Comparison of ENCODE assay signal across 20 cellular contexts in genomic region chr14:60240139-60240856, GRCh38. TPM values are rescaled to one million over a fixed set of nuclear protein-coding genes. Genes with fewer than 3 reads are reported as not detected.
DNase-seq lines count a peak whose midpoint lies in the region; ATAC-seq, FAIRE-seq and TF ChIP-seq lines count a peak whose summit lies in the region.
"Had no signal": no experiment of that assay in that cellular context is flagged by ENCODE, and none has a peak within 500 bp of the region (broad histone marks: within the 10 kb centered on the region; RNA-seq: fewer than 3 reads in every experiment).

No MANE protein-coding gene starts in this region.

- DNase-seq in Right ventricle myocardium inferior (ENCODE audit: missing footprints) (no peak), cardiac septum (ENCODE audit: low spot score) (no peak), K562 (ENCODE audit: extremely low read depth in 1 of 4, low spot score in 3 of 4) (no peak), left lobe of liver (ENCODE audit: low spot score) (no peak), WERI-Rb-1 (no peak)
- DNase-seq: AML-193; Caco-2; CD4-positive, alpha-beta T cell; GOT3; IMR-90; KBM-7 had no signal

- H3K4me1 ChIP-seq in K562 (replicated peaks in 1 of 2; ENCODE audit: control insufficient read depth in 2 of 2, insufficient read depth in 2 of 2, low read length in 2 of 2) = peaks cover 0 to 2% of the 10 kb centered on the region in 2 experiments; a peak in 3 of 5 replicates
- H3K4me1 ChIP-seq: A549 had no signal

- no peaks in the 10 kb centered on the region for H3K9me1 ChIP-seq in K562 (ENCODE audit: control insufficient read depth, insufficient read depth, low read length)

- TF ChIP-seq RAD21 in K562 (CRISPR knock-in tag; conservative IDR thresholded peaks at IDR 0.05 in 1 of 2, IDR thresholded peaks at IDR 0.05 in 1 of 2) = no peak

- H3K27ac ChIP-seq in K562 (ENCODE audit: extremely low read depth, low read depth, low read length) (no peak overlapping the region), WERI-Rb-1 (no peak overlapping the region)
- H3K27ac ChIP-seq: 22Rv1, A549, C4-2B had no signal

- no peak for TF ChIP-seq CTCF in K562 (IDR thresholded peaks at IDR 0.05 in 2 of 3, conservative IDR thresholded peaks at IDR 0.05 in 1 of 3; ENCODE audit: insufficient read depth in 2 of 3, low read depth in 1 of 3, low read length in 3 of 3)
- TF ChIP-seq CTCF in WERI-Rb-1 (IDR thresholded peaks at IDR 0.05; ENCODE audit: low read depth, low read length) = no peak

- H3K27me3 ChIP-seq in K562 (ENCODE audit: control insufficient read depth in 2 of 2, insufficient read depth in 2 of 2, low read length in 2 of 2) = no peaks in the 10 kb centered on the region
- H3K27me3 ChIP-seq in WERI-Rb-1 (ENCODE audit: insufficient read depth, low read depth, severe bottlenecking) = no peaks in the 10 kb centered on the region

- no peaks in the 10 kb centered on the region for H3K36me3 ChIP-seq in K562 (ENCODE audit: control insufficient read depth, insufficient read depth, low read length)
- no peaks in the 10 kb centered on the region for H3K36me3 ChIP-seq in WERI-Rb-1
- H3K36me3 ChIP-seq: HAP-1 had no signal

- H3K4me2 ChIP-seq in K562 (ENCODE audit: insufficient read depth, low read length) = no peak overlapping the region
- H3K4me2 ChIP-seq: A549 had no signal

- no TSS peak for BruUV-seq in K562 (replicated peaks; lab: Mats Ljungman, UMichigan)

- intact Hi-C loops in Right ventricle myocardium inferior (cut with DNase I) = no loop called here
- intact Hi-C loops in cardiac septum (cut with DNase I) = no loop called here
- intact Hi-C loops in K562 (cut with micrococcal nuclease) = no loop called here

- no peak for TF ChIP-seq POLR2A in K562 (conservative IDR thresholded peaks at IDR 0.05)

- ATAC-seq in Right ventricle myocardium inferior (peak; percentile 76), K562 (no peak), left lobe of liver (peak; percentile 32), GM18868 (IDR thresholded peaks at IDR 0.05; ENCODE audit: unreplicated experiment) (no peak), HG02678 (IDR thresholded peaks at IDR 0.05; ENCODE audit: unreplicated experiment) (no peak)
- ATAC-seq: A549 had no signal

- H3K9ac ChIP-seq in K562 (ENCODE audit: insufficient read depth in 1 of 2, low read depth in 2 of 2, low read length in 2 of 2) = no peak overlapping the region

- in situ Hi-C loops in K562 (cut with MboI) = no loop called here

- H3K79me2 ChIP-seq in K562 (ENCODE audit: control insufficient read depth, insufficient read depth, low read length) = no peaks in the 10 kb centered on the region

- H3K4me3 ChIP-seq in K562 (no peak overlapping the region), WERI-Rb-1 (ENCODE audit: low read depth, low read length) (no peak overlapping the region)
- H3K4me3 ChIP-seq: A549, HAP-1 had no signal

- CTCF ChIA-PET in K562 (lab: Yijun Ruan, JAX; ENCODE audit: low intra/inter-chr PET ratio) = no interaction called here

- FAIRE-seq in K562 (lab: Jason Lieb, UNC) = no peak
- FAIRE-seq: A549, D721Med, G401.6, GM12891 had no signal

- no peaks in the 10 kb centered on the region for H4K20me1 ChIP-seq in K562 (replicated peaks; ENCODE audit: control insufficient read depth, insufficient read depth, low read length)

- H3K9me3 ChIP-seq in K562 (replicated peaks; ENCODE audit: control insufficient read depth, insufficient read depth, low read depth, low read length) (no peaks in the 10 kb centered on the region), WERI-Rb-1 (ENCODE audit: severe bottlenecking) (no peaks in the 10 kb centered on the region)
- H3K9me3 ChIP-seq: A549, Caco-2, HAP-1 had no signal

- WGBS in K562 (ENCODE audit: insufficient coverage, low coverage, missing lambda C conversion rate) = 51% methylated on average over 7 of the region's 7 CpGs

- TF ChIP-seq EP300 in K562 (IDR thresholded peaks at IDR 0.05; ENCODE audit: low read length) = no peak

- H2AFZ ChIP-seq in K562 (ENCODE audit: low read depth, low read length) = 0 out of 2 replicates have a peak overlapping the region, but pooled peaks have one; percentile 40

- POLR2A ChIA-PET in K562 (lab: Yijun Ruan, JAX) = interaction anchor here (0.7 kb wide), 1 partner anchor 28 kb away, joined by 3 read pairs; no protein-coding TSS in a partner anchor

TF ChIP-seq in K562, 482 proteins besides CTCF, POLR2A, EP300 and RAD21 (continues in another document):
- TF ChIP-seq ZNF764 (CRISPR knock-in tag; IDR thresholded peaks at IDR 0.05; ENCODE audit: low read depth) (no peak), CC2D1A (IDR thresholded peaks at IDR 0.05) (no peak), TEAD1 (CRISPR knock-in tag; IDR thresholded peaks at IDR 0.05) (no peak), ZNF263 (CRISPR knock-in tag; IDR thresholded peaks at IDR 0.05; ENCODE audit: borderline replicate concordance) (no peak), NUFIP1 (IDR thresholded peaks at IDR 0.05; ENCODE audit: partially characterized antibody) (no peak), RBM39 (optimal IDR thresholded peaks at IDR 0.05; ENCODE audit: low read depth, low read length) (no peak), ZFP91 (CRISPR knock-in tag; IDR thresholded peaks at IDR 0.05) (no peak), RBFOX2 (IDR thresholded peaks at IDR 0.05; ENCODE audit: low read depth, low read length) (no peak), GATAD2A (IDR thresholded peaks at IDR 0.05) (no peak), TAL1 (IDR thresholded peaks at IDR 0.05) (no peak), NR2F6 (CRISPR knock-in tag; IDR thresholded peaks at IDR 0.05) (no peak), SAP30 (IDR thresholded peaks at IDR 0.05; ENCODE audit: borderline replicate concordance, insufficient read depth, low read depth, low read length, poor library complexity, severe bottlenecking) (no peak), TCF3 (CRISPR knock-in tag; IDR thresholded peaks at IDR 0.05) (no peak), FOXP1 (CRISPR knock-in tag; IDR thresholded peaks at IDR 0.05) (no peak)
- TF ChIP-seq, protein P1, sequence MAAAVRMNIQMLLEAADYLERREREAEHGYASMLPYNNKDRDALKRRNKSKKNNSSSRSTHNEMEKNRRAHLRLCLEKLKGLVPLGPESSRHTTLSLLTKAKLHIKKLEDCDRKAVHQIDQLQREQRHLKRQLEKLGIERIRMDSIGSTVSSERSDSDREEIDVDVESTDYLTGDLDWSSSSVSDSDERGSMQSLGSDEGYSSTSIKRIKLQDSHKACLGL (CRISPR knock-in tag; IDR thresholded peaks at IDR 0.05; ENCODE audit: borderline replicate concordance, poor library complexity, severe bottlenecking) = no peak
- TF ChIP-seq, protein P2, sequence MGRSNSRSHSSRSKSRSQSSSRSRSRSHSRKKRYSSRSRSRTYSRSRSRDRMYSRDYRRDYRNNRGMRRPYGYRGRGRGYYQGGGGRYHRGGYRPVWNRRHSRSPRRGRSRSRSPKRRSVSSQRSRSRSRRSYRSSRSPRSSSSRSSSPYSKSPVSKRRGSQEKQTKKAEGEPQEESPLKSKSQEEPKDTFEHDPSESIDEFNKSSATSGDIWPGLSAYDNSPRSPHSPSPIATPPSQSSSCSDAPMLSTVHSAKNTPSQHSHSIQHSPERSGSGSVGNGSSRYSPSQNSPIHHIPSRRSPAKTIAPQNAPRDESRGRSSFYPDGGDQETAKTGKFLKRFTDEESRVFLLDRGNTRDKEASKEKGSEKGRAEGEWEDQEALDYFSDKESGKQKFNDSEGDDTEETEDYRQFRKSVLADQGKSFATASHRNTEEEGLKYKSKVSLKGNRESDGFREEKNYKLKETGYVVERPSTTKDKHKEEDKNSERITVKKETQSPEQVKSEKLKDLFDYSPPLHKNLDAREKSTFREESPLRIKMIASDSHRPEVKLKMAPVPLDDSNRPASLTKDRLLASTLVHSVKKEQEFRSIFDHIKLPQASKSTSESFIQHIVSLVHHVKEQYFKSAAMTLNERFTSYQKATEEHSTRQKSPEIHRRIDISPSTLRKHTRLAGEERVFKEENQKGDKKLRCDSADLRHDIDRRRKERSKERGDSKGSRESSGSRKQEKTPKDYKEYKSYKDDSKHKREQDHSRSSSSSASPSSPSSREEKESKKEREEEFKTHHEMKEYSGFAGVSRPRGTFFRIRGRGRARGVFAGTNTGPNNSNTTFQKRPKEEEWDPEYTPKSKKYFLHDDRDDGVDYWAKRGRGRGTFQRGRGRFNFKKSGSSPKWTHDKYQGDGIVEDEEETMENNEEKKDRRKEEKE (IDR thresholded peaks at IDR 0.05; ENCODE audit: borderline replicate concordance in 1 of 2, control insufficient read depth in 1 of 2, low read depth in 2 of 2, low read length in 1 of 2) = no peak

RNA-seq across cellular contexts. Expression of gene PPM1A, which starts 8.7 kb away (rescaled TPM):
- total RNA-seq in Right ventricle myocardium inferior = 119 TPM
- 88.5 TPM for total RNA-seq in cardiac septum
- total RNA-seq in K562 (2011; cell fraction: chromatin; rRNA removed; ENCODE audit: low replicate concordance) = 20.9 and 54.9 TPM in 2 replicates
- total RNA-seq in K562 (2011; cell fraction: nucleolus; rRNA removed) = 2.7 and 4.5 TPM in 2 replicates
- 12.0 and 24.3 TPM in 2 replicates for total RNA-seq in K562 (2011; cell fraction: nucleoplasm; rRNA removed)
- total RNA-seq in K562 (2014; rRNA removed) = 5.5 and 6.0 TPM in 2 replicates
- 16.0 and 22.0 TPM in 2 replicates for total RNA-seq in K562 (2014; rRNA removed; fragmentation: Illumina TruSeq; extraction: Trizol)
- total RNA-seq in K562 (2015; rRNA removed; fragmentation: Illumina TruSeq; extraction: Trizol) = 13.7 TPM in 2 replicates
- 19.3 and 23.9 TPM in 2 replicates for total RNA-seq in K562 (2021)
- 13.5 and 21.4 TPM in 2 replicates for polyA plus RNA-seq in K562 (2011; rRNA removed)
- 2.8 and 9.5 TPM in 2 replicates for polyA plus RNA-seq in K562 (2011; cell fraction: cytosol; rRNA removed)
- polyA plus RNA-seq in K562 (2011; cell fraction: nucleus; rRNA removed) = 16.6 and 22.1 TPM in 2 replicates
- polyA plus RNA-seq in K562 (2012) = 12.5 and 16.4 TPM in 2 replicates
- 15.2 and 19.4 TPM in 2 replicates for polyA plus RNA-seq in K562 (2014; fragmentation: Illumina TruSeq; extraction: Trizol)
- 10 to 100 TPM; 10.1 to 13.6 TPM for polyA plus RNA-seq in K562 (2014; fragmentation: Nextera tagmentation; extraction: Ambion mirVana)
- 8.8 and 16.9 TPM in 2 replicates for polyA plus RNA-seq in K562 (2014; rRNA removed)
- 97.2 and 107 TPM in 2 replicates for polyA minus RNA-seq in K562 (2011; rRNA and poly(A)+ RNA removed)
- 14.7 and 24.0 TPM in 2 replicates for polyA minus RNA-seq in K562 (2011; cell fraction: cytosol; rRNA and poly(A)+ RNA removed)
- 12.5 and 24.0 TPM in 2 replicates for polyA minus RNA-seq in K562 (2011; cell fraction: nucleus; rRNA and poly(A)+ RNA removed)
- total RNA-seq in left lobe of liver = 43.7 TPM

Comparison
In these comparisons a context has a peak if more than half of its experiments do, and no peak if none do; other contexts are left out.
1. ATAC-seq: peak in Right ventricle myocardium inferior (single experiment) and left lobe of liver (single experiment); none in K562 (single experiment), GM18868 (single experiment) and HG02678 (single experiment).